27 cellular contexts compared by ENCODE assay signal in the genomic region with DNA sequence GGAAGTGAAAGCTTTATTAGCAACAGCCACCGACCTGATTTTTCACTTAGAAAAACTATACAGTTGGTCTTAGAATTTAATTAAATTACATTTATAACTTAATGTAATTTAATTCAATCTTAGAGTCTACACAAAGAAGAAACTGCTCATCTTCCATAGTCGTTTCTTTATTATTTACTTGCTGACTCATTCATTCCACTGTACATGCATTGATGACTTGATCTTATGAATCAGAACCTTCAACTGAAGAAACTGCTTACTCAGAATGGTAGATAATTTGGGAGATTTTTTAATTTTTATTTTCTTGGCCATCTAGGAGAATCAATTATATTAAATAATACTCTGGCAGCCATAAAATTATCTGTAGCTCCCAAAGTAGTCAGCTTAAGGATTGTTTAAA.
DNase-seq lines count a peak whose midpoint lies in the region; ATAC-seq and TF ChIP-seq lines count a peak whose summit lies in the region.
"Had no signal": no experiment of that assay in that cellular context is flagged by ENCODE, and none has a peak within 500 bp of the region (broad histone marks: within the 10 kb centered on the region; RNA-seq: fewer than 3 reads in every experiment).

No MANE protein-coding gene starts in this region.

- H3K4me1 Mint-ChIP-seq in stimulated activated memory B cell treated with anti-CD40 and anti-IgM and Interleukin-4, amounts not matched to agents 10 μg/mL and 1 μg/mL and 100 μg/mL, for 72 hours = no peaks in the 10 kb centered on the region
- H3K4me1 Mint-ChIP-seq in HFFc6 (ENCODE audit: low read depth) = no peaks in the 10 kb centered on the region
- H3K4me1 Mint-ChIP-seq: activated B cell treated with CpG ODN at 0.5 μM for 24 hours; activated naive CD4-positive, alpha-beta T cell treated with anti-CD3 and anti-CD28 coated beads, Interleukin-2, amount 10 ng/mL, durations not matched to agents 7 days and 5 days; mesothelial cell of epicardium had no signal

- no peaks in the 10 kb centered on the region for H3K36me3 Mint-ChIP-seq in stimulated activated memory B cell treated with anti-CD40 and anti-IgM and Interleukin-4, amounts not matched to agents 10 μg/mL and 1 μg/mL and 100 μg/mL, for 72 hours
- no peaks in the 10 kb centered on the region for H3K36me3 Mint-ChIP-seq in HFFc6 (ENCODE audit: low read depth)
- H3K36me3 Mint-ChIP-seq: activated naive CD4-positive, alpha-beta T cell treated with anti-CD3 and anti-CD28 coated beads, Interleukin-2, amount 10 ng/mL, durations not matched to agents 7 days and 5 days; mesothelial cell of epicardium; naive thymus-derived CD4-positive, alpha-beta T cell had no signal

- H3K9me3 Mint-ChIP-seq in stimulated activated memory B cell treated with anti-CD40 and anti-IgM and Interleukin-4, amounts not matched to agents 10 μg/mL and 1 μg/mL and 100 μg/mL, for 72 hours = no peaks in the 10 kb centered on the region
- H3K9me3 Mint-ChIP-seq in HFFc6 = peaks cover 32% of the 10 kb centered on the region
- H3K9me3 Mint-ChIP-seq: activated T-helper 1 cell treated with anti-CD3 and anti-CD28 coated beads, Interleukin-12 subunit alpha, Interleukin-12 subunit beta, Interleukin-2, Interleukin-4 antibody, amounts not matched to agents 30 ng/mL and 10 ng/mL and 1 ng/mL, durations not matched to agents 14 hours and 24 hours and 36 hours had no signal

- H3K27me3 Mint-ChIP-seq in stimulated activated memory B cell treated with anti-CD40 and anti-IgM and Interleukin-4, amounts not matched to agents 10 μg/mL and 1 μg/mL and 100 μg/mL, for 72 hours = no peaks in the 10 kb centered on the region
- no peaks in the 10 kb centered on the region for H3K27me3 Mint-ChIP-seq in HFFc6 (ENCODE audit: insufficient read depth)
- H3K27me3 Mint-ChIP-seq: activated B cell treated with CpG ODN at 0.5 μM for 24 hours; activated naive CD4-positive, alpha-beta T cell treated with anti-CD3 and anti-CD28 coated beads, Interleukin-2, amount 10 ng/mL, durations not matched to agents 7 days and 5 days; naive thymus-derived CD4-positive, alpha-beta T cell had no signal

- H3K4me1 ChIP-seq in foreskin keratinocyte = peaks cover 9% of the 10 kb centered on the region
- H3K4me1 ChIP-seq: BLaER1, Caco-2, left ventricle myocardium inferior had no signal

- H3K27me3 ChIP-seq in foreskin keratinocyte = no peaks in the 10 kb centered on the region
- H3K27me3 ChIP-seq: BLaER1, hepatocyte had no signal

- in situ Hi-C loops in astrocyte of the spinal cord (cut with HindIII; ENCODE audit: low sequenced_read_pairs) = no loop called here

- H3K4me3 ChIP-seq in astrocyte of the spinal cord (ENCODE audit: low read depth, low read length) = no peak overlapping the region
- H3K4me3 ChIP-seq: BLaER1, hepatocyte, left ventricle myocardium inferior had no signal

- H3K27ac Mint-ChIP-seq in stimulated activated memory B cell treated with anti-CD40 and anti-IgM and Interleukin-4, amounts not matched to agents 10 μg/mL and 1 μg/mL and 100 μg/mL, for 72 hours = no peak overlapping the region
- no peak overlapping the region for H3K27ac Mint-ChIP-seq in HFFc6
- H3K27ac Mint-ChIP-seq: activated B cell treated with CpG ODN at 0.5 μM for 24 hours; activated naive CD4-positive, alpha-beta T cell treated with anti-CD3 and anti-CD28 coated beads, Interleukin-2, amount 10 ng/mL, durations not matched to agents 7 days and 5 days; activated T-helper 1 cell treated with anti-CD3 and anti-CD28 coated beads, Interleukin-12 subunit alpha, Interleukin-12 subunit beta, Interleukin-2, Interleukin-4 antibody, amounts not matched to agents 30 ng/mL and 10 ng/mL and 1 ng/mL, durations not matched to agents 14 hours and 24 hours and 36 hours; H9; mesothelial cell of epicardium; naive thymus-derived CD4-positive, alpha-beta T cell had no signal

- H3K27ac ChIP-seq in foreskin keratinocyte = no peak overlapping the region
- H3K27ac ChIP-seq: BLaER1, hepatocyte, left ventricle myocardium inferior had no signal

- no peak overlapping the region for H3K4me3 Mint-ChIP-seq in stimulated activated memory B cell treated with anti-CD40 and anti-IgM and Interleukin-4, amounts not matched to agents 10 μg/mL and 1 μg/mL and 100 μg/mL, for 72 hours
- H3K4me3 Mint-ChIP-seq in HFFc6 = no peak overlapping the region
- H3K4me3 Mint-ChIP-seq: activated B cell treated with CpG ODN at 0.5 μM for 24 hours; activated naive CD4-positive, alpha-beta T cell treated with anti-CD3 and anti-CD28 coated beads, Interleukin-2, amount 10 ng/mL, durations not matched to agents 7 days and 5 days; activated T-helper 1 cell treated with anti-CD3 and anti-CD28 coated beads, Interleukin-12 subunit alpha, Interleukin-12 subunit beta, Interleukin-2, Interleukin-4 antibody, amounts not matched to agents 30 ng/mL and 10 ng/mL and 1 ng/mL, durations not matched to agents 14 hours and 24 hours and 36 hours; H9; mesothelial cell of epicardium; naive thymus-derived CD4-positive, alpha-beta T cell had no signal

- TF ChIP-seq CTCF in astrocyte of the spinal cord (IDR thresholded peaks at IDR 0.05; ENCODE audit: low read depth, low read length) = no peak
- TF ChIP-seq CTCF in foreskin keratinocyte (conservative IDR thresholded peaks at IDR 0.05) = no peak
- TF ChIP-seq CTCF in HFFc6 (IDR thresholded peaks at IDR 0.05) = no peak

- DNase-seq in AG08395 (ENCODE audit: low spot score) = peak; percentile 18
- peak; percentile 32 for DNase-seq in LHCN-M2 (ENCODE audit: low read depth)
- DNase-seq in astrocyte of the spinal cord (ENCODE audit: low read depth, low spot score) = peak; percentile 28
- peak; percentile 30 to 49 for DNase-seq in foreskin keratinocyte
- DNase-seq in HFFc6 = no peak
- no peak for DNase-seq in stimulated activated CD4-positive, alpha-beta T cell treated with anti-CD3 and anti-CD28 coated beads, Interleukin-12 subunit alpha, Interleukin-12 subunit beta, amount 100 ng/mL, for 4 hours
- DNase-seq: ACHN; activated B cell treated with CpG ODN at 0.5 μM for 24 hours; activated CD4-positive, alpha-beta T cell treated with anti-CD3 and anti-CD28 coated beads, Interleukin-2, amount 50 U/mL, for 4 hours; activated naive CD4-positive, alpha-beta T cell treated with anti-CD3 and anti-CD28 coated beads, Interleukin-2, amount 10 ng/mL, durations not matched to agents 7 days and 5 days; anterior cingulate cortex; Caco-2; caudate nucleus; H9; left ventricle myocardium inferior; naive thymus-derived CD4-positive, alpha-beta T cell; NCI-H1694; retina; stimulated activated CD4-positive, alpha-beta T cell treated with anti-CD3 and anti-CD28 coated beads, Interleukin-4, amount 100 ng/mL, for 4 hours; stimulated activated naive CD4-positive, alpha-beta T cell treated with Interleukin-2 at 50 U/mL for 16 hours; T1000 had no signal

- ATAC-seq in foreskin keratinocyte (peak; percentile 90), HG02642 (IDR thresholded peaks at IDR 0.05; ENCODE audit: poor library complexity, unreplicated experiment) (no peak)
- ATAC-seq in stimulated activated memory B cell treated with anti-CD40 and anti-IgM and Interleukin-4, amounts not matched to agents 10 μg/mL and 1 μg/mL and 100 μg/mL, for 72 hours = no peak
- ATAC-seq: naive thymus-derived CD4-positive, alpha-beta T cell had no signal

Comparison
In these comparisons a context has a peak if more than half of its experiments do, and no peak if none do; other contexts are left out.
1. DNase-seq: peak in AG08395 (single experiment), LHCN-M2 (single experiment), astrocyte of the spinal cord (single experiment) and foreskin keratinocyte (2 of 2); none in HFFc6 (single experiment) and stimulated activated CD4-positive, alpha-beta T cell treated with anti-CD3 and anti-CD28 coated beads, Interleukin-12 subunit alpha, Interleukin-12 subunit beta, amount 100 ng/mL, for 4 hours (single experiment).